ENCODE assay signal across 8 cellular contexts in the genomic region with DNA sequence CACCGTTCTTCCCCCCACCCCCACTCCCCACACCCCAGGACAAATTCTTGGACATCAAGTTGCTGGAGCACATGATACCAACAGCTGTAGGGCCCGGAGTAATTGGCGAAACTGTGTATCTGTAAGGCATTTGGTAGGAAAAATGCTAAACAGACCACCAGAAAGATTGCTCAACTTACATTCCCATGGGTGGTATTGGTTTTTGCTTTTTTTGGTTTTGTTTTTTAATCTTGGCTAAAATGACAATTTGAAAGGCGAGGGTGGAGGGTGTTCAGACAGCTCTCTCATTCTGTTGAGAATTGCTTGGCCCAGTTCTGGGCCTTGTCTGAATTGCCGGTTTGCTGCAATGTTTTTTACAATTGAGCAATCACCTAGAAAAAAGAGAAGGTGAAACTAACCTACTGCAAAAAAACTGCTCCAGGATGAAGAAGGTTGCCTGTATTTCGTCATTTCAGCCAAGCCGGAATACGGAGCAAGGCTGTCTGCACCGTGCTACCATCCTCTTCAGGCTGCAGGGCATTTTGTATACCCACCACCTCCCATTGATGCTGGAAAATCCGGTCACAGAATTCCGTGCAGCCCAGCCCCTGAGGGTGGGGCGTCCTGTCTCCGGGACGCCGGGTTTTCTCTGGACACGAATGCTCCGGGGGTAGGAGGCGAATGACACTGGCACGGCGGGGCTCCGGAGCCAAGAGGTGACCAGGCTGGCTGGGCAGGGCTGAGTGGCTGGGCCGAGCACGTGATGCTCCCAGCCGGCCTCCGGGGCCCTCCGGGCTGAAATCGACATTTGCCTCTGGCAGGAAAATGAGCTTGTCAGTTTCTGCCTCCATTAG. TPM values are rescaled to one million over a fixed set of nuclear protein-coding genes. Genes with fewer than 3 reads are reported as not detected.
DNase-seq lines count a peak whose midpoint lies in the region; ATAC-seq and TF ChIP-seq lines count a peak whose summit lies in the region.

TSS of gene CLCN4 (plus strand) at position 777 of the 833 bp plus-strand sequence. CDS start 28,058 bp downstream, outside the sequence.

- no peaks in the 10 kb centered on the region for H3K9me3 ChIP-seq in breast epithelium
- H3K9me3 ChIP-seq in gastrocnemius medialis: no peaks in the 10 kb centered on the region

- TF ChIP-seq POLR2A in breast epithelium (IDR thresholded peaks at IDR 0.05): no peak
- TF ChIP-seq POLR2A in gastrocnemius medialis (IDR thresholded peaks at IDR 0.05): peak; percentile 61 to 79

- ATAC-seq in HG02840 (IDR thresholded peaks at IDR 0.05; ENCODE audit: low FRiP score, unreplicated experiment) (peak; percentile 62), gastrocnemius medialis (peak; percentile 64 to 86)

- H3K27ac ChIP-seq in breast epithelium (peak within 1 kb of the TSS; percentile 69 to 80), gastrocnemius medialis (peak within 1 kb of the TSS; percentile 79 to 92 (median 88))

- H3K36me3 ChIP-seq in breast epithelium (no peaks in the 10 kb centered on the region), gastrocnemius medialis (no peaks in the 10 kb centered on the region)

- H3K27me3 ChIP-seq in breast epithelium (peaks cover 0 to 67% of the 10 kb centered on the region in 2 donors), gastrocnemius medialis (no peaks in the 10 kb centered on the region)

- DNase-seq in GM12865 (ENCODE audit: low read depth): peak; percentile 4
- DNase-seq in NCI-H526 (lab: John Stamatoyannopoulos, UW): peak; percentile 47 to 85
- peak in 1 of 2 donors; percentile 37 for DNase-seq in breast epithelium (ENCODE audit: low spot score in 2 of 2)
- DNase-seq in iPS-NIHi7 (ENCODE audit: extremely low spot score): peak; percentile 82
- peak; percentile 80 to 83 for DNase-seq in gastrocnemius medialis
- no peak for DNase-seq in effector CD8-positive, alpha-beta T cell (lab: John Stamatoyannopoulos, UW)
- DNase-seq in Kasumi-1 (lab: John Stamatoyannopoulos, UW): no peak

- in situ Hi-C loops in gastrocnemius medialis (cut with MboI; ENCODE audit: low sequenced_read_pairs in 4 of 4): no loop called here

- no peaks in the 10 kb centered on the region for H3K4me1 ChIP-seq in breast epithelium
- peaks cover 4 to 21% of the 10 kb centered on the region in 2 donors for H3K4me1 ChIP-seq in gastrocnemius medialis

- intact Hi-C loops in breast epithelium (cut with DNase I; ENCODE audit: low total_unique reads): no loop called here
- intact Hi-C loops in gastrocnemius medialis (cut with DNase I; ENCODE audit: low total_unique reads): no loop called here

- H3K4me3 ChIP-seq in GM12865 (ENCODE audit: low read depth, low read length) (no peak within 1 kb of the TSS), breast epithelium (peak within 1 kb of the TSS; percentile 32 to 61 (median 46)), gastrocnemius medialis (peak within 1 kb of the TSS; percentile 35 to 58 (median 54))

- TF ChIP-seq CTCF in GM12865 (IDR thresholded peaks at IDR 0.05; ENCODE audit: insufficient read depth, low read depth, low read length, missing control alignments) (no peak), breast epithelium (IDR thresholded peaks at IDR 0.05) (no peak), gastrocnemius medialis (IDR thresholded peaks at IDR 0.05 in 4 of 5, conservative IDR thresholded peaks at IDR 0.05 in 1 of 5) (no peak)

RNA-seq across cellular contexts. Expression of gene CLCN4, which starts in this region (rescaled TPM):
- 1 to 10 TPM; 2.9 to 4.7 (median 3.7) TPM for total RNA-seq in breast epithelium
- 100 to 1,000 TPM in 1 of 4 donors, 10 to 100 TPM in 3; 72.5 to 307 (median 84.4) TPM for total RNA-seq in gastrocnemius medialis

Comparison
In these comparisons a context has a peak if more than half of its experiments do, and no peak if none do; other contexts are left out.
1. RNA of gene CLCN4 (total RNA-seq): 72.5 to 307 TPM in gastrocnemius medialis; 2.9 to 4.7 TPM in breast epithelium; every median in the first group is over 10 times any median in the second.
2. DNase-seq: peak in GM12865 (single experiment), NCI-H526 (2 of 2), iPS-NIHi7 (single experiment) and gastrocnemius medialis (2 of 2); none in effector CD8-positive, alpha-beta T cell (single experiment) and Kasumi-1 (0 of 2).